In genomic region chr12:95703986-95704385, GRCh38 we compare ENCODE assay signal across 25 cellular contexts.
DNase-seq lines count a peak whose midpoint lies in the region; ATAC-seq and TF ChIP-seq lines count a peak whose summit lies in the region.
"Had no signal": no experiment of that assay in that cellular context is flagged by ENCODE, and none has a peak within 500 bp of the region (broad histone marks: within the 10 kb centered on the region; RNA-seq: fewer than 3 reads in every experiment).

No MANE protein-coding gene starts in this region.

- H3K4me3 Mint-ChIP-seq in osteocyte (ENCODE audit: unreplicated experiment): no peak overlapping the region
- H3K4me3 Mint-ChIP-seq: CD14-positive monocyte; CD4-positive, CD25-positive, alpha-beta regulatory T cell; CD8-positive, alpha-beta memory T cell had no signal

- BruUV-seq in PC-9 (replicated peaks; lab: Mats Ljungman, UMichigan): no TSS peak

- H3K4me1 ChIP-seq in left ventricle myocardium inferior: peaks cover 65% of the 10 kb centered on the region
- peaks cover 36% of the 10 kb centered on the region for H3K4me1 ChIP-seq in PC-9 (replicated peaks; ENCODE audit: insufficient read depth)
- H3K4me1 ChIP-seq in SJSA1 (replicated peaks): peaks cover 66% of the 10 kb centered on the region
- H3K4me1 ChIP-seq in esophagus squamous epithelium: peaks cover 0 to 16% (median 3%) of the 10 kb centered on the region in 3 donors
- H3K4me1 ChIP-seq: BLaER1 had no signal

- 88 to 90% methylated on average over 3 of the region's 3 CpGs for WGBS in esophagus squamous epithelium, 2 donors

- no peaks in the 10 kb centered on the region for H3K9me2 ChIP-seq in PC-9 (ENCODE audit: insufficient read depth)

- DNase-seq in left ventricle myocardium inferior (no peak), Right ventricle myocardium superior (no peak), PC-9 (no peak), SJSA1 (ENCODE audit: low read depth in 1 of 2, low spot score in 2 of 2) (peak; percentile 61 to 67), osteocyte (ENCODE audit: extremely low spot score, unreplicated experiment) (no peak), esophagus squamous epithelium (lab: John Stamatoyannopoulos, UW) (no peak)
- DNase-seq: 8988T; ACHN; BE2C; C1 segment of cervical spinal cord; CD4-positive, alpha-beta memory T cell; CD4-positive, CD25-positive, alpha-beta regulatory T cell; CD8-positive, alpha-beta memory T cell; COR-L47; DMS 273 treated with DMSO at 0.1 percent for 48 hours; DMS153; DMS53; DMS79; DND-41; EL; GDM1 had no signal

- TF ChIP-seq POLR2A in esophagus squamous epithelium (IDR thresholded peaks at IDR 0.05): no peak

- H3F3A ChIP-seq in PC-9 (ENCODE audit: insufficient read depth, low read depth): peaks cover 48% of the 10 kb centered on the region

- H3K36me3 ChIP-seq in left ventricle myocardium inferior (peaks cover 20% of the 10 kb centered on the region), PC-9 (ENCODE audit: low read depth) (peaks cover 38% of the 10 kb centered on the region), SJSA1 (peaks cover 10% of the 10 kb centered on the region), esophagus squamous epithelium (peaks cover 0 to 4% (median 0%) of the 10 kb centered on the region in 3 donors)
- H3K36me3 ChIP-seq: BE2C, BLaER1 had no signal

- H3K27ac ChIP-seq in left ventricle myocardium inferior (replicated peaks) (peak overlapping the region; percentile 79), PC-9 (peak overlapping the region; percentile 96; the same call in 1 of the 2 replicates), SJSA1 (peak overlapping the region; percentile 30), esophagus squamous epithelium (no peak overlapping the region)
- H3K27ac ChIP-seq: BLaER1 had no signal

- H3K9me3 ChIP-seq in left ventricle myocardium inferior (replicated peaks) (no peaks in the 10 kb centered on the region), PC-9 (ENCODE audit: insufficient read depth, low read depth) (no peaks in the 10 kb centered on the region), SJSA1 (replicated peaks) (no peaks in the 10 kb centered on the region), esophagus squamous epithelium (no peaks in the 10 kb centered on the region)
- H3K9me3 ChIP-seq: BE2C, BLaER1 had no signal

- intact Hi-C loops in left ventricle myocardium inferior (cut with micrococcal nuclease): no loop called here
- intact Hi-C loops in Right ventricle myocardium superior (cut with DNase I): loop anchor here (10.0 kb wide), 1 partner anchor 81 kb away; no protein-coding TSS in a partner anchor
- intact Hi-C loops in PC-9 (cut with micrococcal nuclease; ENCODE audit: unreplicated experiment): loop anchor here (5.0 kb wide), 2 partner anchors 82 to 98 kb away; no protein-coding TSS in a partner anchor
- intact Hi-C loops in esophagus squamous epithelium (cut with DNase I): no loop called here

- H2AFZ ChIP-seq in PC-9: no peak overlapping the region

- H3K79me2 ChIP-seq in PC-9 (ENCODE audit: low read depth): no peaks in the 10 kb centered on the region; the same call in 1 of the 2 replicates

- no peak for TF ChIP-seq CTCF in left ventricle myocardium inferior (IDR thresholded peaks at IDR 0.05; ENCODE audit: borderline replicate concordance)
- TF ChIP-seq CTCF in PC-9 (conservative IDR thresholded peaks at IDR 0.05): no peak
- TF ChIP-seq CTCF in osteocyte (IDR thresholded peaks at IDR 0.05): no peak
- no peak for TF ChIP-seq CTCF in esophagus squamous epithelium (IDR thresholded peaks at IDR 0.05)

- no peaks in the 10 kb centered on the region for H3K27me3 Mint-ChIP-seq in osteocyte (ENCODE audit: unreplicated experiment)

- CTCF ChIA-PET in PC-9 (lab: Charles Lee): no interaction called here

- ATAC-seq in Right ventricle myocardium superior (ENCODE audit: poor library complexity) (no peak), HG03039 (IDR thresholded peaks at IDR 0.05; ENCODE audit: unreplicated experiment) (no peak)
- ATAC-seq: GM12878 had no signal

- peaks cover 67% of the 10 kb centered on the region for H3K4me1 Mint-ChIP-seq in osteocyte (ENCODE audit: unreplicated experiment)
- H3K4me1 Mint-ChIP-seq: CD14-positive monocyte; CD4-positive, alpha-beta memory T cell; CD4-positive, CD25-positive, alpha-beta regulatory T cell had no signal

- H4K20me1 ChIP-seq in PC-9 (ENCODE audit: insufficient read depth): no peaks in the 10 kb centered on the region
- H4K20me1 ChIP-seq: BLaER1 had no signal

- POLR2A ChIA-PET in PC-9 (lab: Charles Lee; ENCODE audit: unreplicated experiment): interaction anchor here (0.6 kb wide), 1 partner anchor 708 kb away, joined by 3 read pairs; no protein-coding TSS in a partner anchor

- H3K27me3 ChIP-seq in left ventricle myocardium inferior (ENCODE audit: low read depth) (no peaks in the 10 kb centered on the region), PC-9 (ENCODE audit: insufficient read depth, low read depth) (no peaks in the 10 kb centered on the region), SJSA1 (replicated peaks) (no peaks in the 10 kb centered on the region), esophagus squamous epithelium (no peaks in the 10 kb centered on the region)
- H3K27me3 ChIP-seq: BE2C, BLaER1 had no signal

- H3K36me3 Mint-ChIP-seq in osteocyte (ENCODE audit: unreplicated experiment): peaks cover 51% of the 10 kb centered on the region
- H3K36me3 Mint-ChIP-seq: CD14-positive monocyte; CD4-positive, CD25-positive, alpha-beta regulatory T cell; CD8-positive, alpha-beta memory T cell had no signal

- no peaks in the 10 kb centered on the region for H3K9me3 Mint-ChIP-seq in osteocyte (ENCODE audit: unreplicated experiment)
- H3K9me3 Mint-ChIP-seq: CD14-positive monocyte; CD4-positive, CD25-positive, alpha-beta regulatory T cell; CD8-positive, alpha-beta memory T cell had no signal

- no peak overlapping the region for H3K4me2 ChIP-seq in PC-9
- H3K4me2 ChIP-seq: BLaER1 had no signal

- peak overlapping the region; percentile 86 for H3K27ac Mint-ChIP-seq in osteocyte (ENCODE audit: unreplicated experiment)
- H3K27ac Mint-ChIP-seq: CD14-positive monocyte; CD4-positive, alpha-beta memory T cell; CD4-positive, CD25-positive, alpha-beta regulatory T cell; CD8-positive, alpha-beta memory T cell had no signal

- H3K4me3 ChIP-seq in left ventricle myocardium inferior: no peak overlapping the region
- no peak overlapping the region for H3K4me3 ChIP-seq in PC-9
- no peak overlapping the region for H3K4me3 ChIP-seq in SJSA1
- H3K4me3 ChIP-seq in esophagus squamous epithelium: no peak overlapping the region
- H3K4me3 ChIP-seq: BLaER1, GM12878 had no signal

Comparison
In these comparisons a context has a peak if more than half of its experiments do, and no peak if none do; other contexts are left out.
1. intact Hi-C loops: an anchor here in Right ventricle myocardium superior (10.0 kb wide) and PC-9 (5.0 kb wide); none called in left ventricle myocardium inferior and esophagus squamous epithelium.
2. DNase-seq: peak in SJSA1 (2 of 2); none in left ventricle myocardium inferior (single experiment), Right ventricle myocardium superior (single experiment), PC-9 (0 of 2), osteocyte (single experiment) and esophagus squamous epithelium (single experiment).
3. H3K27ac ChIP-seq: peak in left ventricle myocardium inferior (single experiment), PC-9 (single experiment) and SJSA1 (single experiment); none in esophagus squamous epithelium (0 of 4).